Comparison of ENCODE assay signal across 28 cellular contexts in the genomic region with DNA sequence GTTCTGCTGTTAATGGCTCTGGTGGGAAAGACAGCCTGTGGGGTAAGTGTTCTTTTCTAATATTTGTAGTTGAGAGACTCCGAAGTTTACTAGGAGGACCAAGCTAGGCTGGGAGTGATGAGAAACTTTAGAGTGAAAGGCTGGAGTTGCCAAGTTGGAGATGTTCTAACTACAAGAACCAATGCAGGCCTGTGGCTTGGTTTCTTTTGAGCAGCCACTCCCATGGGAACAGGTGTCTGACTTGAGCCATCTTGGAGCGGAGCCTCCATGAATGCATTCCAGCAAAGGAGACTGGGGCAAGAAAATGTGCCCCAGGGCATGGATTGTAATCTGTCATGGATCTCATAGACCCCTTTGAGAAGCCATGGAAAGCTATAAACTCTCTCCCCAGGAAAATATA. TPM values are rescaled to one million over a fixed set of nuclear protein-coding genes. Genes with fewer than 3 reads are reported as not detected.
"Had no signal": no experiment of that assay in that cellular context is flagged by ENCODE, and none has a peak within 500 bp of the region (broad histone marks: within the 10 kb centered on the region; RNA-seq: fewer than 3 reads in every experiment).

No MANE protein-coding gene starts in this region.

- H3K36me3 ChIP-seq: brain microvascular endothelial cell, colonic mucosa, esophagus muscularis mucosa, sigmoid colon, spleen, thyroid gland had no signal

- H3K27me3 ChIP-seq: brain microvascular endothelial cell, colonic mucosa, sigmoid colon, spleen, thyroid gland had no signal

- H3K27ac ChIP-seq: brain microvascular endothelial cell, colonic mucosa, dorsolateral prefrontal cortex, esophagus muscularis mucosa, sigmoid colon, spleen, thyroid gland had no signal

- ATAC-seq: activated CD8-positive, alpha-beta T cell treated with anti-CD3 and anti-CD28 coated beads, Interleukin-2, amount 10 ng/mL, durations not matched to agents 7 days and 5 days; effector memory CD8-positive, alpha-beta T cell; left ventricle myocardium superior; T-cell had no signal

- DNase-seq: activated CD4-positive, alpha-beta T cell treated with anti-CD3 and anti-CD28 coated beads for 1 hour; activated CD4-positive, alpha-beta T cell treated with anti-CD3 and anti-CD28 coated beads, Interleukin-2, amount 50 U/mL, for 1 hour; activated CD8-positive, alpha-beta T cell treated with anti-CD3 and anti-CD28 coated beads, Interleukin-2, amount 10 ng/mL, durations not matched to agents 7 days and 5 days; activated gamma-delta T cell treated with Interleukin-2 at 50 U/mL for 16 hours; brain microvascular endothelial cell; central memory CD4-positive, alpha-beta T cell; colonic mucosa; dorsolateral prefrontal cortex; effector memory CD8-positive, alpha-beta T cell; hypothalamus; left ventricle myocardium superior; occipital lobe; posterior cingulate gyrus; sigmoid colon; stimulated activated CD4-positive, alpha-beta T cell treated with anti-CD3 and anti-CD28 coated beads, Interleukin-4, amount 100 ng/mL, for 1 hour; stimulated activated naive CD4-positive, alpha-beta T cell; substantia nigra; T-cell; thyroid gland had no signal

- H3K4me3 ChIP-seq: colonic mucosa, dorsolateral prefrontal cortex, esophagus muscularis mucosa, sigmoid colon, spleen, thyroid gland had no signal

- H3K4me1 ChIP-seq: colonic mucosa had no signal

- FAIRE-seq: endothelial cell of umbilical vein, frontal cortex, TTC549 had no signal

- H3K9me3 ChIP-seq: colonic mucosa, esophagus muscularis mucosa, sigmoid colon, spleen, thyroid gland had no signal

RNA-seq across cellular contexts. Expression of gene HABP2, which starts 0.3 kb away (rescaled TPM):
- total RNA-seq: activated CD8-positive, alpha-beta T cell treated with anti-CD3 and anti-CD28 coated beads, Interleukin-2, amount 10 ng/mL, durations not matched to agents 7 days and 5 days; activated T-helper 1 cell treated with anti-CD3 and anti-CD28 coated beads, Interleukin-12 subunit alpha, Interleukin-12 subunit beta, Interleukin-2, Interleukin-4 antibody, amounts not matched to agents 30 ng/mL and 10 ng/mL and 1 ng/mL, durations not matched to agents 14 hours and 24 hours and 36 hours; aorta; endothelial cell of umbilical vein; esophagus muscularis mucosa; frontal cortex; left ventricle myocardium superior; mononuclear cell; sigmoid colon; spleen; thyroid gland had no signal
- polyA plus RNA-seq: aorta, neural cell, sigmoid colon, spleen had no signal
